18 cellular contexts compared by ENCODE assay signal in genomic region chr14:88473791-88474190, GRCh38.
A peak's percentile ranks its signal among the peaks of the same experiment; 100 is the strongest.
DNase-seq lines count a peak whose midpoint lies in the region; ATAC-seq and TF ChIP-seq lines count a peak whose summit lies in the region.
"Had no signal": no experiment of that assay in that cellular context is flagged by ENCODE, and none has a peak within 500 bp of the region (broad histone marks: within the 10 kb centered on the region; RNA-seq: fewer than 3 reads in every experiment).

No MANE protein-coding gene starts in this region.

- TF ChIP-seq POLR2A in lower leg skin (IDR thresholded peaks at IDR 0.05) = no peak

- H4K20me1 ChIP-seq in PC-9 (ENCODE audit: insufficient read depth) = no peaks in the 10 kb centered on the region

- H3K4me3 ChIP-seq in PC-9 = no peak overlapping the region
- H3K4me3 ChIP-seq in fibroblast of pulmonary artery (replicated peaks; ENCODE audit: low read depth, low read length) = no peak overlapping the region
- H3K4me3 ChIP-seq in mucosa of descending colon = no peak overlapping the region
- H3K4me3 ChIP-seq in lower leg skin (ENCODE audit: low read depth, poor library complexity, severe bottlenecking) = no peak overlapping the region
- H3K4me3 ChIP-seq: GM23248, K562 had no signal

- WGBS in lower leg skin, 2 donors = 52 to 70% methylated on average over 1 of the region's 1 CpG

- no peaks in the 10 kb centered on the region for H3K9me3 ChIP-seq in PC-9 (ENCODE audit: insufficient read depth, low read depth)
- H3K9me3 ChIP-seq in mucosa of descending colon = no peaks in the 10 kb centered on the region

- POLR2A ChIA-PET in PC-9 (lab: Charles Lee; ENCODE audit: unreplicated experiment) = no interaction called here

- CTCF ChIA-PET in PC-9 (lab: Charles Lee) = no interaction called here

- intact Hi-C loops in PC-9 (cut with micrococcal nuclease; ENCODE audit: unreplicated experiment) (no loop called here), mucosa of descending colon (cut with DNase I, micrococcal nuclease) (no loop called here), lower leg skin (cut with DNase I; ENCODE audit: low total_unique reads) (no loop called here)

- H2AFZ ChIP-seq in PC-9 = no peak overlapping the region
- H2AFZ ChIP-seq: GM23248 had no signal

- peak overlapping the region; percentile 97 for H3K27ac Mint-ChIP-seq in type B pancreatic cell
- H3K27ac Mint-ChIP-seq: B cell; CD4-positive, alpha-beta T cell had no signal

- H3K9me2 ChIP-seq in PC-9 (ENCODE audit: insufficient read depth) = no peaks in the 10 kb centered on the region

- TF ChIP-seq CTCF in PC-9 (conservative IDR thresholded peaks at IDR 0.05) (no peak), fibroblast of pulmonary artery (IDR thresholded peaks at IDR 0.05; ENCODE audit: low read length, missing control alignments) (no peak), mucosa of descending colon (IDR thresholded peaks at IDR 0.05) (no peak), type B pancreatic cell (conservative IDR thresholded peaks at IDR 0.05) (no peak), lower leg skin (IDR thresholded peaks at IDR 0.05) (no peak)

- no TSS peak for BruUV-seq in PC-9 (replicated peaks; lab: Mats Ljungman, UMichigan)

- peaks cover 2% of the 10 kb centered on the region for H3K4me1 ChIP-seq in PC-9 (replicated peaks; ENCODE audit: insufficient read depth)
- H3K4me1 ChIP-seq in mucosa of descending colon (ENCODE audit: low read depth) = peaks cover 4% of the 10 kb centered on the region

- no peaks in the 10 kb centered on the region for H3K27me3 Mint-ChIP-seq in type B pancreatic cell
- H3K27me3 Mint-ChIP-seq: B cell had no signal

- peaks cover 43% of the 10 kb centered on the region for H3K36me3 Mint-ChIP-seq in type B pancreatic cell

- H3K4me1 Mint-ChIP-seq in type B pancreatic cell (ENCODE audit: unreplicated experiment) = no peaks in the 10 kb centered on the region
- H3K4me1 Mint-ChIP-seq: B cell had no signal

- no peak overlapping the region for H3K4me2 ChIP-seq in PC-9

- ATAC-seq in mucosa of descending colon = peak; percentile 67
- ATAC-seq: HCT116, K562, Panc1 had no signal

- H3K36me3 ChIP-seq in PC-9 (ENCODE audit: low read depth) (no peaks in the 10 kb centered on the region), mucosa of descending colon (ENCODE audit: low read depth) (no peaks in the 10 kb centered on the region)

- peaks cover 3% of the 10 kb centered on the region; the same call in 1 of the 2 replicates for H3F3A ChIP-seq in PC-9 (ENCODE audit: insufficient read depth, low read depth)

- no peaks in the 10 kb centered on the region for H3K9me3 Mint-ChIP-seq in type B pancreatic cell
- H3K9me3 Mint-ChIP-seq: CD4-positive, alpha-beta T cell had no signal

- H3K79me2 ChIP-seq in PC-9 (ENCODE audit: low read depth) = no peaks in the 10 kb centered on the region

- no peaks in the 10 kb centered on the region for H3K27me3 ChIP-seq in PC-9 (ENCODE audit: insufficient read depth, low read depth)

- peak overlapping the region; percentile 61 for H3K4me3 Mint-ChIP-seq in type B pancreatic cell
- H3K4me3 Mint-ChIP-seq: B cell; CD4-positive, alpha-beta T cell had no signal

- 0 out of 2 replicates have a peak overlapping the region, but pooled peaks have one; percentile 32 for H3K27ac ChIP-seq in PC-9
- H3K27ac ChIP-seq: GM23248 had no signal

- DNase-seq in PC-9 = peak in 1 of 2 experiments; percentile 73
- DNase-seq in fibroblast of pulmonary artery (ENCODE audit: low read depth) = peak; percentile 22
- DNase-seq in mucosa of descending colon = no peak
- no peak for DNase-seq in type B pancreatic cell (ENCODE audit: extremely low spot score, unreplicated experiment)
- no peak for DNase-seq in middle frontal gyrus (ENCODE audit: extremely low spot score, low spot score)
- DNase-seq in NCI-H146 treated with DMSO at 0.1 percent for 48 hours (lab: John Stamatoyannopoulos, UW; ENCODE audit: unreplicated experiment) = no peak
- no peak for DNase-seq in lower leg skin (ENCODE audit: low spot score in 2 of 2)
- DNase-seq: CD4-positive, alpha-beta T cell; DMS79; GM23248; NCI-H1092 treated with DMSO at 0.1 percent for 48 hours; NCI-H1694 treated with DMSO at 0.1 percent for 48 hours; NCI-H774; Right ventricle myocardium superior had no signal
